2 cellular contexts compared by ENCODE assay signal in genomic region chr5:33939863-33940262, GRCh38.
TF ChIP-seq lines count a peak whose summit lies in the region.

No MANE protein-coding gene starts in this region.

TF ChIP-seq in K562, 482 proteins besides CTCF, POLR2A, EP300 and RAD21 (continued from another document):
- no peak for TF ChIP-seq RFX5 (IDR thresholded peaks at IDR 0.05; ENCODE audit: low read depth, low read length)

TF ChIP-seq in SK-N-SH treated with all-trans-retinoic acid at 6 μM for 48 hours, 23 proteins besides CTCF, POLR2A, EP300 and RAD21 (continued from another document):
- TF ChIP-seq BACH2 (CRISPR knock-in tag; IDR thresholded peaks at IDR 0.05; ENCODE audit: borderline replicate concordance): no peak
- TF ChIP-seq ARNTL (CRISPR knock-in tag; IDR thresholded peaks at IDR 0.05; ENCODE audit: borderline replicate concordance, low read depth): no peak
- no peak for TF ChIP-seq ZFP30 (CRISPR knock-in tag; IDR thresholded peaks at IDR 0.05)
- no peak for TF ChIP-seq RARB (CRISPR knock-in tag; IDR thresholded peaks at IDR 0.05)
- no peak for TF ChIP-seq PPARA (CRISPR knock-in tag; IDR thresholded peaks at IDR 0.05; ENCODE audit: borderline replicate concordance)
- TF ChIP-seq, protein P1, sequence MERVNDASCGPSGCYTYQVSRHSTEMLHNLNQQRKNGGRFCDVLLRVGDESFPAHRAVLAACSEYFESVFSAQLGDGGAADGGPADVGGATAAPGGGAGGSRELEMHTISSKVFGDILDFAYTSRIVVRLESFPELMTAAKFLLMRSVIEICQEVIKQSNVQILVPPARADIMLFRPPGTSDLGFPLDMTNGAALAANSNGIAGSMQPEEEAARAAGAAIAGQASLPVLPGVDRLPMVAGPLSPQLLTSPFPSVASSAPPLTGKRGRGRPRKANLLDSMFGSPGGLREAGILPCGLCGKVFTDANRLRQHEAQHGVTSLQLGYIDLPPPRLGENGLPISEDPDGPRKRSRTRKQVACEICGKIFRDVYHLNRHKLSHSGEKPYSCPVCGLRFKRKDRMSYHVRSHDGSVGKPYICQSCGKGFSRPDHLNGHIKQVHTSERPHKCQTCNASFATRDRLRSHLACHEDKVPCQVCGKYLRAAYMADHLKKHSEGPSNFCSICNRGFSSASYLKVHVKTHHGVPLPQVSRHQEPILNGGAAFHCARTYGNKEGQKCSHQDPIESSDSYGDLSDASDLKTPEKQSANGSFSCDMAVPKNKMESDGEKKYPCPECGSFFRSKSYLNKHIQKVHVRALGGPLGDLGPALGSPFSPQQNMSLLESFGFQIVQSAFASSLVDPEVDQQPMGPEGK (CRISPR knock-in tag; IDR thresholded peaks at IDR 0.05; ENCODE audit: borderline replicate concordance): no peak
